19 cellular contexts compared by ENCODE assay signal in genomic region chr2:225011585-225011984, GRCh38. TPM values are rescaled to one million over a fixed set of nuclear protein-coding genes. Genes with fewer than 3 reads are reported as not detected.
DNase-seq lines count a peak whose midpoint lies in the region; ATAC-seq lines count a peak whose summit lies in the region.
"Had no signal": no experiment of that assay in that cellular context is flagged by ENCODE, and none has a peak within 500 bp of the region (broad histone marks: within the 10 kb centered on the region; RNA-seq: fewer than 3 reads in every experiment).

No MANE protein-coding gene starts in this region.

- DNase-seq in activated T-cell treated with anti-CD3 and anti-CD28 coated beads, Interleukin-2, amount 50 U/mL, for 24 hours: no peak
- DNase-seq in activated T-cell treated with anti-CD3 and anti-CD28 coated beads, Interleukin-2, amount 50 U/mL, for 4 hours: no peak
- DNase-seq in T-helper 17 cell (no peak), NCI-H1694 (lab: John Stamatoyannopoulos, UW) (no peak), EL (no peak)
- no peak for DNase-seq in stimulated activated effector memory CD8-positive, alpha-beta T cell treated with anti-CD3 and anti-CD28 coated beads, Interleukin-12 subunit alpha, Interleukin-12 subunit beta, amount 100 ng/mL, for 72 hours (ENCODE audit: low spot score in 2 of 2)
- DNase-seq: activated CD4-positive, alpha-beta T cell treated with anti-CD3 and anti-CD28 coated beads, Interleukin-2, amount 10 ng/mL, durations not matched to agents 7 days and 5 days; activated T-cell treated with anti-CD3 and anti-CD28 coated beads for 4 hours; CD8-positive, alpha-beta memory T cell; central memory CD4-positive, alpha-beta T cell; effector memory CD4-positive, alpha-beta T cell; hypothalamus; MM.1S; NCI-H1930; NCI-H526; retina had no signal

- H3K27ac Mint-ChIP-seq in activated T-cell treated with anti-CD3 and anti-CD28 coated beads, Interleukin-2, amount 50 U/mL, for 24 hours: peak overlapping the region; percentile 95
- peak overlapping the region; percentile 90 for H3K27ac Mint-ChIP-seq in T-helper 17 cell
- H3K27ac Mint-ChIP-seq in stimulated activated effector memory CD8-positive, alpha-beta T cell treated with anti-CD3 and anti-CD28 coated beads, Interleukin-12 subunit alpha, Interleukin-12 subunit beta, amount 100 ng/mL, for 72 hours: peak overlapping the region; percentile 81
- H3K27ac Mint-ChIP-seq: activated CD4-positive, alpha-beta T cell treated with anti-CD3 and anti-CD28 coated beads, Interleukin-2, amount 10 ng/mL, durations not matched to agents 7 days and 5 days had no signal

- no peaks in the 10 kb centered on the region for H3K27me3 Mint-ChIP-seq in activated T-cell treated with anti-CD3 and anti-CD28 coated beads, Interleukin-2, amount 50 U/mL, for 24 hours
- no peaks in the 10 kb centered on the region for H3K27me3 Mint-ChIP-seq in activated T-cell treated with anti-CD3 and anti-CD28 coated beads, Interleukin-2, amount 50 U/mL, for 4 hours (ENCODE audit: low read depth)
- no peaks in the 10 kb centered on the region for H3K27me3 Mint-ChIP-seq in T-helper 17 cell
- H3K27me3 Mint-ChIP-seq: activated CD4-positive, alpha-beta T cell treated with anti-CD3 and anti-CD28 coated beads, Interleukin-2, amount 10 ng/mL, durations not matched to agents 7 days and 5 days; CD8-positive, alpha-beta memory T cell had no signal

- H3K9me3 Mint-ChIP-seq in activated T-cell treated with anti-CD3 and anti-CD28 coated beads, Interleukin-2, amount 50 U/mL, for 24 hours: no peaks in the 10 kb centered on the region
- peaks cover 3% of the 10 kb centered on the region for H3K9me3 Mint-ChIP-seq in activated T-cell treated with anti-CD3 and anti-CD28 coated beads, Interleukin-2, amount 50 U/mL, for 4 hours
- H3K9me3 Mint-ChIP-seq in stimulated activated effector memory CD8-positive, alpha-beta T cell treated with anti-CD3 and anti-CD28 coated beads, Interleukin-12 subunit alpha, Interleukin-12 subunit beta, amount 100 ng/mL, for 72 hours: no peaks in the 10 kb centered on the region
- H3K9me3 Mint-ChIP-seq: activated CD4-positive, alpha-beta T cell treated with anti-CD3 and anti-CD28 coated beads, Interleukin-2, amount 10 ng/mL, durations not matched to agents 7 days and 5 days; CD8-positive, alpha-beta memory T cell had no signal

- peaks cover 6% of the 10 kb centered on the region for H3K36me3 Mint-ChIP-seq in activated T-cell treated with anti-CD3 and anti-CD28 coated beads, Interleukin-2, amount 50 U/mL, for 24 hours (ENCODE audit: low read depth)
- H3K36me3 Mint-ChIP-seq in activated T-cell treated with anti-CD3 and anti-CD28 coated beads, Interleukin-2, amount 50 U/mL, for 4 hours (ENCODE audit: insufficient read depth): peaks cover 6% of the 10 kb centered on the region
- H3K36me3 Mint-ChIP-seq in T-helper 17 cell (ENCODE audit: low read depth): peaks cover 2% of the 10 kb centered on the region
- H3K36me3 Mint-ChIP-seq in stimulated activated effector memory CD8-positive, alpha-beta T cell treated with anti-CD3 and anti-CD28 coated beads, Interleukin-12 subunit alpha, Interleukin-12 subunit beta, amount 100 ng/mL, for 72 hours: peaks cover 5% of the 10 kb centered on the region

- no peak for ATAC-seq in activated T-cell treated with anti-CD3 and anti-CD28 coated beads, Interleukin-2, amount 50 U/mL, for 4 hours
- ATAC-seq in T-helper 17 cell (no peak), esophagus mucosa (peak; percentile 79), GM19452 (IDR thresholded peaks at IDR 0.05; ENCODE audit: unreplicated experiment) (no peak)
- no peak for ATAC-seq in stimulated activated effector memory CD8-positive, alpha-beta T cell treated with anti-CD3 and anti-CD28 coated beads, Interleukin-12 subunit alpha, Interleukin-12 subunit beta, amount 100 ng/mL, for 72 hours

- no peaks in the 10 kb centered on the region for H3K9me3 ChIP-seq in T-helper 17 cell (ENCODE audit: control insufficient read depth, low read length, poor library complexity, severe bottlenecking)
- H3K9me3 ChIP-seq: neutrophil had no signal

- no peak overlapping the region for H3K4me3 Mint-ChIP-seq in activated T-cell treated with anti-CD3 and anti-CD28 coated beads, Interleukin-2, amount 50 U/mL, for 24 hours
- H3K4me3 Mint-ChIP-seq in activated T-cell treated with anti-CD3 and anti-CD28 coated beads, Interleukin-2, amount 50 U/mL, for 4 hours: no peak overlapping the region
- H3K4me3 Mint-ChIP-seq in T-helper 17 cell: no peak overlapping the region
- no peak overlapping the region for H3K4me3 Mint-ChIP-seq in stimulated activated effector memory CD8-positive, alpha-beta T cell treated with anti-CD3 and anti-CD28 coated beads, Interleukin-12 subunit alpha, Interleukin-12 subunit beta, amount 100 ng/mL, for 72 hours
- H3K4me3 Mint-ChIP-seq: activated CD4-positive, alpha-beta T cell treated with anti-CD3 and anti-CD28 coated beads, Interleukin-2, amount 10 ng/mL, durations not matched to agents 7 days and 5 days; CD8-positive, alpha-beta memory T cell had no signal

- H3K4me1 Mint-ChIP-seq in activated T-cell treated with anti-CD3 and anti-CD28 coated beads, Interleukin-2, amount 50 U/mL, for 24 hours (ENCODE audit: low read depth): peaks cover 91% of the 10 kb centered on the region
- peaks cover 82% of the 10 kb centered on the region for H3K4me1 Mint-ChIP-seq in activated T-cell treated with anti-CD3 and anti-CD28 coated beads, Interleukin-2, amount 50 U/mL, for 4 hours (ENCODE audit: low read depth)
- H3K4me1 Mint-ChIP-seq in T-helper 17 cell: peaks cover 64% of the 10 kb centered on the region
- H3K4me1 Mint-ChIP-seq in stimulated activated effector memory CD8-positive, alpha-beta T cell treated with anti-CD3 and anti-CD28 coated beads, Interleukin-12 subunit alpha, Interleukin-12 subunit beta, amount 100 ng/mL, for 72 hours: peaks cover 62% of the 10 kb centered on the region

RNA-seq across cellular contexts. Expression of gene DOCK10, which starts 30.7 kb away (rescaled TPM):
- total RNA-seq in activated T-cell treated with anti-CD3 and anti-CD28 coated beads, Interleukin-2, amount 50 U/mL, for 4 hours: 100 to 1,000 TPM; 173 to 222 (median 219) TPM
- total RNA-seq in T-helper 17 cell (100 to 1,000 TPM; 185 to 233 TPM), esophagus mucosa (6.7 TPM)

Comparison
In these comparisons a context has a peak if more than half of its experiments do, and no peak if none do; other contexts are left out.
1. RNA of gene DOCK10, which starts 30.7 kb away (total RNA-seq): 185 to 233 TPM in T-helper 17 cell and 173 to 222 TPM in activated T-cell treated with anti-CD3 and anti-CD28 coated beads, Interleukin-2, amount 50 U/mL, for 4 hours; 6.7 TPM in esophagus mucosa (single experiment); every median in the first group is over 10 times any median in the second.
2. Peak in every context shown above with its lines, with median percentiles within 50 percentile points of each other: H3K27ac Mint-ChIP-seq.